In the genomic region with DNA sequence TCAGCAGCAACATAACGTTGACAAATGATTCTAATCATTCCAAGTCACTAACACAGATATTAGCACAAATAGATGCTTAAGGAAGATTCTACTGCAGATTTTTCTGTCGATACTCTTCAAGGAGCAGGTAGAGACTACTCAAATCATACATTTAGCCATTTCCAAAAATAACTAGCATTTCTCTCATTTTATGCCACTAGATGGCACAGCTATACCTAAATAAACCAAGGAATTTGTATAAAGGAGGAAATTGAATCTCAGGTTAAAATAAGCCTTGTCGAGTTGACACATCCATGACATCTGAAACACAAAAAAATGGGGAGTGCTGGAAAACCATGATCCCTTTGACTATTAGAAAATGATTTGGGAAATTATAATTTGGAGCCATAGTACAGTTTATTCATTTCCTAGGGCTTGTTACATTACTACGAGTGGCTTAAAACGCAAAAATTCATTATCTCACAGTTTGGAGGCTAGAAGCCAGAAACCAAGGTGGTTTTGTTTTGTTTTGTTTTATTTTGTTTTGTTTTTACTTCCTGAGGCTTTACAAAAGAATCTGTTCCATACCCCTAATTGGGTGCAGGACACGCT, we compare ENCODE assay signal across 9 cellular contexts. TPM values are rescaled to one million over a fixed set of nuclear protein-coding genes. Genes with fewer than 3 reads are reported as not detected.
A peak's percentile ranks its signal among the peaks of the same experiment; 100 is the strongest.
DNase-seq lines count a peak whose midpoint lies in the region; ATAC-seq, FAIRE-seq and TF ChIP-seq lines count a peak whose summit lies in the region.
"Had no signal": no experiment of that assay in that cellular context is flagged by ENCODE, and none has a peak within 500 bp of the region (broad histone marks: within the 10 kb centered on the region; RNA-seq: fewer than 3 reads in every experiment).

No MANE protein-coding gene starts in this region.

- H3K36me3 Mint-ChIP-seq in activated T-cell treated with anti-CD3 and anti-CD28 coated beads, Interleukin-2, amount 50 U/mL, for 4 hours (ENCODE audit: insufficient read depth) = no peaks in the 10 kb centered on the region

- ATAC-seq in GM19351 (IDR thresholded peaks at IDR 0.05; ENCODE audit: unreplicated experiment) (peak; percentile 58), HG03520 (IDR thresholded peaks at IDR 0.05; ENCODE audit: unreplicated experiment) (no peak)
- ATAC-seq in activated T-cell treated with anti-CD3 and anti-CD28 coated beads, Interleukin-2, amount 50 U/mL, for 4 hours = no peak

- H3K4me3 Mint-ChIP-seq in activated T-cell treated with anti-CD3 and anti-CD28 coated beads, Interleukin-2, amount 50 U/mL, for 4 hours = no peak overlapping the region

- H3K27me3 Mint-ChIP-seq in activated T-cell treated with anti-CD3 and anti-CD28 coated beads, Interleukin-2, amount 50 U/mL, for 4 hours (ENCODE audit: low read depth) = peaks cover 2% of the 10 kb centered on the region

- DNase-seq in AG08396 (ENCODE audit: low spot score) (peak; percentile 7), NCI-H446 (lab: John Stamatoyannopoulos, UW) (peak; percentile 45 to 72), bronchial epithelial cell (ENCODE audit: low read depth) (peak; percentile 54), medulla oblongata (ENCODE audit: extremely low spot score) (peak; percentile 58)
- no peak for DNase-seq in stimulated activated CD4-positive, alpha-beta T cell treated with anti-CD3 and anti-CD28 coated beads, Interleukin-15, amount 100 ng/mL, for 24 hours
- no peak for DNase-seq in activated T-cell treated with anti-CD3 and anti-CD28 coated beads, Interleukin-2, amount 50 U/mL, for 4 hours

- no peak overlapping the region for H3K4me3 ChIP-seq in bronchial epithelial cell (ENCODE audit: low read depth, low read length)

- H3K9me3 Mint-ChIP-seq in activated T-cell treated with anti-CD3 and anti-CD28 coated beads, Interleukin-2, amount 50 U/mL, for 4 hours = no peaks in the 10 kb centered on the region

- no peak for FAIRE-seq in bronchial epithelial cell (lab: Jason Lieb, UNC)
- FAIRE-seq: colon had no signal

- H3K27me3 ChIP-seq in bronchial epithelial cell (ENCODE audit: control insufficient read depth, insufficient read depth, low read length) = no peaks in the 10 kb centered on the region

- no peaks in the 10 kb centered on the region for H3K4me1 Mint-ChIP-seq in activated T-cell treated with anti-CD3 and anti-CD28 coated beads, Interleukin-2, amount 50 U/mL, for 4 hours (ENCODE audit: low read depth)

- H3K36me3 ChIP-seq in bronchial epithelial cell (ENCODE audit: control insufficient read depth, insufficient read depth, low read length) = no peaks in the 10 kb centered on the region

- peak; percentile 37 for TF ChIP-seq CTCF in bronchial epithelial cell (IDR thresholded peaks at IDR 0.05; ENCODE audit: insufficient read depth, low read length, severe bottlenecking)

RNA-seq across cellular contexts. Expression of gene STRIT1, which starts 59.5 kb away (rescaled TPM):
- not detected in 2 replicates for total RNA-seq in bronchial epithelial cell
- not detected for total RNA-seq in activated T-cell treated with anti-CD3 and anti-CD28 coated beads, Interleukin-2, amount 50 U/mL, for 4 hours

Comparison
In these comparisons a context has a peak if more than half of its experiments do, and no peak if none do; other contexts are left out.
1. DNase-seq: peak in AG08396 (single experiment), NCI-H446 (2 of 2), bronchial epithelial cell (single experiment) and medulla oblongata (single experiment); none in stimulated activated CD4-positive, alpha-beta T cell treated with anti-CD3 and anti-CD28 coated beads, Interleukin-15, amount 100 ng/mL, for 24 hours (single experiment) and activated T-cell treated with anti-CD3 and anti-CD28 coated beads, Interleukin-2, amount 50 U/mL, for 4 hours (single experiment).